24 cellular contexts compared by ENCODE assay signal in the genomic region with DNA sequence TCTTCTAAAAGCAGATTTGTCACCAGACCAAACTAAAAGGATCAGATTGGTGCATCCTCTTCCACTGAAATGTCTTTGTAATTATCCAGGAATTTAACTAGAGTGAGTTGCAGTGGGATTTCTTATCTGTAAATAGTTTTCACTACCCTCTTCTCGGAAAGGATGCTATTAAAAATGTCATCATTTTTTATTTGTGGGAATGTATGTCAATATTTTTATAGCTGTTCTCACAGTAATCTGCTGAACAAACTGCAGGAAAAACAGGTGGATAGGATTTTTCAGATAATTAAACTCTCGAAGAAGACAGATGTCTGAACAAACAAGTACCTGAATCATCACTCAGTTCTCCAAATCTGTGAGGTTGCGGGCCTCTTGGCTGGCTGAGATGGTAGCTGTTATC.
DNase-seq lines count a peak whose midpoint lies in the region; ATAC-seq and TF ChIP-seq lines count a peak whose summit lies in the region.
"Had no signal": no experiment of that assay in that cellular context is flagged by ENCODE, and none has a peak within 500 bp of the region (broad histone marks: within the 10 kb centered on the region; RNA-seq: fewer than 3 reads in every experiment).

No MANE protein-coding gene starts in this region.

- H3K27me3 Mint-ChIP-seq in MCF 10A (ENCODE audit: insufficient read depth, unreplicated experiment): no peaks in the 10 kb centered on the region
- H3K27me3 Mint-ChIP-seq: activated CD4-positive, alpha-beta T cell treated with anti-CD3 and anti-CD28 coated beads, Interleukin-2, amount 10 ng/mL, durations not matched to agents 7 days and 5 days; activated naive CD8-positive, alpha-beta T cell treated with anti-CD3 and anti-CD28 coated beads, Interleukin-2, amount 10 ng/mL, durations not matched to agents 7 days and 5 days; central memory CD8-positive, alpha-beta T cell had no signal

- peaks cover 62% of the 10 kb centered on the region for H3K36me3 Mint-ChIP-seq in MCF 10A (ENCODE audit: insufficient read depth, unreplicated experiment)

- no peak overlapping the region for H3K14ac ChIP-seq in mesenchymal stem cell (ENCODE audit: low read length in 2 of 2)

- no peak overlapping the region for H2AK5ac ChIP-seq in mesenchymal stem cell (ENCODE audit: low read length, severe bottlenecking)

- 64% methylated on average over 3 of the region's 3 CpGs for WGBS in mammary epithelial cell (ENCODE audit: low coverage, missing lambda C conversion rate)
- 78% methylated on average over 1 of the region's 3 CpGs for WGBS in mesenchymal stem cell
- whole genome bisulfite sequencing in heart left ventricle, 4 donors: 80 to 82% (median 81%) methylated on average over 3 of the region's 3 CpGs

- no peak overlapping the region for H2BK5ac ChIP-seq in mesenchymal stem cell (ENCODE audit: low read depth, low read length, poor library complexity, severe bottlenecking)

- H3K18ac ChIP-seq in mesenchymal stem cell (ENCODE audit: low read depth in 1 of 2, low read length in 2 of 2): no peak overlapping the region

- TF ChIP-seq CTCF in mammary epithelial cell (conservative IDR thresholded peaks at IDR 0.05 in 1 of 2, IDR thresholded peaks at IDR 0.05 in 1 of 2; ENCODE audit: extremely low read depth in 1 of 2, insufficient read depth in 1 of 2, low read depth in 1 of 2, low read length in 2 of 2) (no peak), MCF 10A (IDR thresholded peaks at IDR 0.05; ENCODE audit: unreplicated experiment) (no peak), LNCaP clone FGC (IDR thresholded peaks at IDR 0.05; ENCODE audit: control insufficient read depth, extremely low read depth, insufficient read depth) (no peak), uterus (IDR thresholded peaks at IDR 0.05) (no peak), heart left ventricle (IDR thresholded peaks at IDR 0.05) (no peak)

- no peak overlapping the region for H3K4ac ChIP-seq in mesenchymal stem cell (ENCODE audit: low read depth in 1 of 2, low read length in 2 of 2)

- H3K4me3 Mint-ChIP-seq in MCF 10A (ENCODE audit: unreplicated experiment): no peak overlapping the region
- H3K4me3 Mint-ChIP-seq: activated CD4-positive, alpha-beta T cell treated with anti-CD3 and anti-CD28 coated beads, Interleukin-2, amount 10 ng/mL, durations not matched to agents 7 days and 5 days; activated naive CD8-positive, alpha-beta T cell treated with anti-CD3 and anti-CD28 coated beads, Interleukin-2, amount 10 ng/mL, durations not matched to agents 7 days and 5 days; central memory CD8-positive, alpha-beta T cell; T-helper 2 cell treated with Interferon-gamma antibody and Interleukin-4, amounts not matched to agents 5 μg/mL and 100 μg/mL, for 36 hours had no signal

- no peak overlapping the region for H2BK15ac ChIP-seq in mesenchymal stem cell (ENCODE audit: low read depth, poor library complexity, severe bottlenecking)

- no peak overlapping the region for H3K27ac Mint-ChIP-seq in MCF 10A (ENCODE audit: low read depth, unreplicated experiment)
- H3K27ac Mint-ChIP-seq: activated naive CD8-positive, alpha-beta T cell treated with anti-CD3 and anti-CD28 coated beads, Interleukin-2, amount 10 ng/mL, durations not matched to agents 7 days and 5 days had no signal

- BruUV-seq in mammary epithelial cell (replicated peaks; lab: Mats Ljungman, UMichigan): no TSS peak
- no TSS peak for BruUV-seq in MCF 10A (replicated peaks; lab: Mats Ljungman, UMichigan)

- peaks cover 3% of the 10 kb centered on the region for H3K79me1 ChIP-seq in mesenchymal stem cell (replicated peaks; ENCODE audit: low read length, poor library complexity, severe bottlenecking)

- no peaks in the 10 kb centered on the region for H4K20me1 ChIP-seq in mammary epithelial cell (ENCODE audit: insufficient read depth, low read length)

- CTCF ChIA-PET in mammary epithelial cell (lab: Charles Lee; ENCODE audit: low non-redundant PET) (no interaction called here), MCF 10A (lab: Yijun Ruan, JAX) (interaction anchor here (0.6 kb wide), 1 partner anchor 154 kb away, joined by 3 read pairs; no protein-coding TSS in a partner anchor)

- no peak for TF ChIP-seq POLR2A in uterus (IDR thresholded peaks at IDR 0.05)
- no peak for TF ChIP-seq POLR2A in heart left ventricle (IDR thresholded peaks at IDR 0.05)

- H3K27ac ChIP-seq in mammary epithelial cell (ENCODE audit: insufficient read depth, low read depth, low read length) (peak overlapping the region; percentile 57), epithelial cell of prostate (peak overlapping the region; percentile 75), uterus (no peak overlapping the region), mesenchymal stem cell (ENCODE audit: low read length, poor library complexity, severe bottlenecking) (no peak overlapping the region), heart left ventricle (no peak overlapping the region)
- H3K27ac ChIP-seq: skin epidermis, suprapubic skin, WERI-Rb-1 had no signal

- no peak overlapping the region for H4K91ac ChIP-seq in mesenchymal stem cell (ENCODE audit: low read length)

- intact Hi-C loops in mammary epithelial cell (cut with micrococcal nuclease) (loop anchor here (1.0 to 2.0 kb wide), 3 partner anchors 16 to 30 kb away; no protein-coding TSS in a partner anchor), MCF 10A (cut with micrococcal nuclease) (no loop called here), uterus (cut with DNase I; ENCODE audit: low total_unique reads) (no loop called here), heart left ventricle (cut with DNase I) (no loop called here)

- no peaks in the 10 kb centered on the region for H3K4me1 Mint-ChIP-seq in MCF 10A (ENCODE audit: insufficient read depth, unreplicated experiment)

- H3K9me3 ChIP-seq in mammary epithelial cell (replicated peaks; ENCODE audit: insufficient read depth, low read length) (no peaks in the 10 kb centered on the region), uterus (no peaks in the 10 kb centered on the region), mesenchymal stem cell (ENCODE audit: control insufficient read depth, low read length) (no peaks in the 10 kb centered on the region), heart left ventricle (no peaks in the 10 kb centered on the region)
- H3K9me3 ChIP-seq: suprapubic skin had no signal

- no peak overlapping the region for H3K4me3 ChIP-seq in mammary epithelial cell (replicated peaks in 1 of 3; ENCODE audit: insufficient read depth in 1 of 3, low read depth in 2 of 3, low read length in 3 of 3)
- no peak overlapping the region for H3K4me3 ChIP-seq in LNCaP clone FGC (ENCODE audit: low read depth, low read length)
- no peak overlapping the region for H3K4me3 ChIP-seq in uterus
- no peak overlapping the region for H3K4me3 ChIP-seq in mesenchymal stem cell (ENCODE audit: insufficient read depth in 1 of 2, low read depth in 1 of 2, low read length in 2 of 2)
- H3K4me3 ChIP-seq in heart left ventricle: no peak overlapping the region
- H3K4me3 ChIP-seq: lung, skin epidermis, suprapubic skin had no signal

- POLR2A ChIA-PET in MCF 10A (lab: Yijun Ruan, JAX): interaction anchor here (0.8 to 5.2 kb wide), 3 partner anchors 17 to 23 kb away, joined by 4 to 36 read pairs (median 4); no protein-coding TSS in a partner anchor

- H3K9ac ChIP-seq in mammary epithelial cell (ENCODE audit: insufficient read depth, low read length) (no peak overlapping the region), mesenchymal stem cell (ENCODE audit: low read length) (no peak overlapping the region)

- H2BK12ac ChIP-seq in mesenchymal stem cell (ENCODE audit: low read length in 2 of 2): no peak overlapping the region

- H3K27me3 ChIP-seq in mammary epithelial cell (ENCODE audit: insufficient read depth, low read length): no peaks in the 10 kb centered on the region
- no peaks in the 10 kb centered on the region for H3K27me3 ChIP-seq in uterus
- H3K27me3 ChIP-seq in mesenchymal stem cell (ENCODE audit: control insufficient read depth in 1 of 2, insufficient read depth in 1 of 2, low read length in 2 of 2): no peaks in the 10 kb centered on the region
- no peaks in the 10 kb centered on the region for H3K27me3 ChIP-seq in heart left ventricle
- H3K27me3 ChIP-seq: suprapubic skin had no signal

- H3K4me1 ChIP-seq in mammary epithelial cell (ENCODE audit: insufficient read depth, low read length): peaks cover 24% of the 10 kb centered on the region
- no peaks in the 10 kb centered on the region for H3K4me1 ChIP-seq in uterus
- H3K4me1 ChIP-seq in mesenchymal stem cell (ENCODE audit: control insufficient read depth, insufficient read depth, low read depth, low read length): no peaks in the 10 kb centered on the region
- no peaks in the 10 kb centered on the region for H3K4me1 ChIP-seq in heart left ventricle

- in situ Hi-C loops in mammary epithelial cell (cut with MboI; ENCODE audit: low sequenced_read_pairs in 2 of 2): no loop called here

- no peak overlapping the region for H3K23ac ChIP-seq in mesenchymal stem cell (ENCODE audit: low read length in 2 of 2)

- H3K9me3 Mint-ChIP-seq in MCF 10A (ENCODE audit: unreplicated experiment): no peaks in the 10 kb centered on the region
- H3K9me3 Mint-ChIP-seq: activated CD4-positive, alpha-beta T cell treated with anti-CD3 and anti-CD28 coated beads, Interleukin-2, amount 10 ng/mL, durations not matched to agents 7 days and 5 days; activated naive CD8-positive, alpha-beta T cell treated with anti-CD3 and anti-CD28 coated beads, Interleukin-2, amount 10 ng/mL, durations not matched to agents 7 days and 5 days; central memory CD8-positive, alpha-beta T cell; T-helper 2 cell treated with Interferon-gamma antibody and Interleukin-4, amounts not matched to agents 5 μg/mL and 100 μg/mL, for 36 hours had no signal

- H3K36me3 ChIP-seq in mammary epithelial cell (ENCODE audit: insufficient read depth, low read length) (peaks cover 2% of the 10 kb centered on the region), uterus (no peaks in the 10 kb centered on the region), mesenchymal stem cell (ENCODE audit: control insufficient read depth in 1 of 2, insufficient read depth in 2 of 2, low read depth in 1 of 2, low read length in 2 of 2) (peaks cover 3 to 63% of the 10 kb centered on the region in 2 experiments), heart left ventricle (peaks cover 0 to 98% (median 81%) of the 10 kb centered on the region in 9 donors)

- H2AFZ ChIP-seq in mammary epithelial cell (ENCODE audit: low read depth, low read length): no peak overlapping the region
- H2AFZ ChIP-seq in mesenchymal stem cell (ENCODE audit: low read depth, low read length): no peak overlapping the region

- H3K4me2 ChIP-seq in mammary epithelial cell (ENCODE audit: insufficient read depth, low read depth, low read length) (peak overlapping the region; percentile 76), mesenchymal stem cell (ENCODE audit: low read length, poor library complexity, severe bottlenecking) (no peak overlapping the region)

- dilution Hi-C loops in mammary epithelial cell (cut with HindIII; ENCODE audit: low sequenced_read_pairs): no loop called here

- H2BK120ac ChIP-seq in mesenchymal stem cell (ENCODE audit: low read depth, low read length): no peak overlapping the region

- no peaks in the 10 kb centered on the region for H3K79me2 ChIP-seq in mammary epithelial cell (ENCODE audit: insufficient read depth, low read length)

- no peak overlapping the region for H4K8ac ChIP-seq in mesenchymal stem cell (ENCODE audit: low read length)

- ATAC-seq in heart left ventricle: no peak

- DNase-seq in mammary epithelial cell: no peak
- no peak for DNase-seq in MCF 10A (ENCODE audit: unreplicated experiment)
- DNase-seq in LNCaP clone FGC (ENCODE audit: low read depth): peak; percentile 37
- DNase-seq in epithelial cell of prostate (ENCODE audit: low read depth, low spot score): no peak
- DNase-seq in D341Med (ENCODE audit: low spot score): no peak
- no peak for DNase-seq in uterus
- DNase-seq in mesenchymal stem cell: no peak
- no peak for DNase-seq in heart left ventricle
- DNase-seq: activated CD4-positive, alpha-beta T cell treated with anti-CD3 and anti-CD28 coated beads, Interleukin-2, amount 10 ng/mL, durations not matched to agents 7 days and 5 days; activated naive CD8-positive, alpha-beta T cell treated with anti-CD3 and anti-CD28 coated beads, Interleukin-2, amount 10 ng/mL, durations not matched to agents 7 days and 5 days; C1 segment of cervical spinal cord; DMS 273 treated with DMSO at 0.1 percent for 48 hours; GDM1; kidney glomerular epithelial cell; MM.1S; NCI-H2081; NCI-H510A; stimulated activated CD4-positive, alpha-beta T cell treated with anti-CD3 and anti-CD28 coated beads, Interleukin-1b, Interleukin-23, amount 100 ng/mL, for 48 hours; WERI-Rb-1 had no signal

Comparison
In these comparisons a context has a peak if more than half of its experiments do, and no peak if none do; other contexts are left out.
1. H3K27ac ChIP-seq: peak in mammary epithelial cell (single experiment) and epithelial cell of prostate (single experiment); none in uterus (0 of 2), mesenchymal stem cell (single experiment) and heart left ventricle (0 of 12).